In genomic region chr6:116027821-116028220, GRCh38 we compare ENCODE assay signal across 16 cellular contexts. TPM values are rescaled to one million over a fixed set of nuclear protein-coding genes. Genes with fewer than 3 reads are reported as not detected.
DNase-seq lines count a peak whose midpoint lies in the region; ATAC-seq and TF ChIP-seq lines count a peak whose summit lies in the region.
"Had no signal": no experiment of that assay in that cellular context is flagged by ENCODE, and none has a peak within 500 bp of the region (broad histone marks: within the 10 kb centered on the region; RNA-seq: fewer than 3 reads in every experiment).

No MANE protein-coding gene starts in this region.

- peak overlapping the region; percentile 74 for H3K27ac Mint-ChIP-seq in activated naive CD4-positive, alpha-beta T cell treated with anti-CD3 and anti-CD28 coated beads, Interleukin-2, amount 50 U/mL, for 24 hours

- no peaks in the 10 kb centered on the region for H3K27me3 ChIP-seq in dorsolateral prefrontal cortex
- H3K27me3 ChIP-seq: SJSA1 had no signal

- no peak overlapping the region for H3K4me3 Mint-ChIP-seq in activated naive CD4-positive, alpha-beta T cell treated with anti-CD3 and anti-CD28 coated beads, Interleukin-2, amount 50 U/mL, for 24 hours

- intact Hi-C loops in dorsolateral prefrontal cortex (cut with DNase I), result no loop called here

- no peaks in the 10 kb centered on the region for H3K9me3 Mint-ChIP-seq in activated naive CD4-positive, alpha-beta T cell treated with anti-CD3 and anti-CD28 coated beads, Interleukin-2, amount 50 U/mL, for 24 hours

- peaks cover 3% of the 10 kb centered on the region for H3K27me3 Mint-ChIP-seq in activated naive CD4-positive, alpha-beta T cell treated with anti-CD3 and anti-CD28 coated beads, Interleukin-2, amount 50 U/mL, for 24 hours

- H3K4me1 Mint-ChIP-seq in activated naive CD4-positive, alpha-beta T cell treated with anti-CD3 and anti-CD28 coated beads, Interleukin-2, amount 50 U/mL, for 24 hours, result no peaks in the 10 kb centered on the region

- no peaks in the 10 kb centered on the region for H3K36me3 Mint-ChIP-seq in activated naive CD4-positive, alpha-beta T cell treated with anti-CD3 and anti-CD28 coated beads, Interleukin-2, amount 50 U/mL, for 24 hours

- ATAC-seq in HG02642 (IDR thresholded peaks at IDR 0.05; ENCODE audit: poor library complexity, unreplicated experiment), result peak; percentile 65
- peak; percentile 69 for ATAC-seq in HG03442 (IDR thresholded peaks at IDR 0.05; ENCODE audit: unreplicated experiment)
- no peak for ATAC-seq in GM19324 (IDR thresholded peaks at IDR 0.05; ENCODE audit: low FRiP score, unreplicated experiment)
- no peak for ATAC-seq in GM21447 (IDR thresholded peaks at IDR 0.05; ENCODE audit: unreplicated experiment)

- no peak overlapping the region for H3K4me3 ChIP-seq in dorsolateral prefrontal cortex
- H3K4me3 ChIP-seq: SJSA1, thoracic aorta had no signal

- no peak overlapping the region for H3K27ac ChIP-seq in dorsolateral prefrontal cortex
- H3K27ac ChIP-seq: parathyroid adenoma, SJSA1, thoracic aorta had no signal

- TF ChIP-seq CTCF in dorsolateral prefrontal cortex (IDR thresholded peaks at IDR 0.05 in 54 of 56, conservative IDR thresholded peaks at IDR 0.05 in 2 of 56; ENCODE audit: low read depth in 1 of 56, partially characterized antibody in 56 of 56), result no peak

- DNase-seq in activated naive CD4-positive, alpha-beta T cell (lab: John Stamatoyannopoulos, UW), result no peak
- DNase-seq in HUDEP-2 (lab: John Stamatoyannopoulos, UW; ENCODE audit: unreplicated experiment in 76 of 76) (no peak), dorsolateral prefrontal cortex (no peak)
- DNase-seq: ACHN, cerebellar nuclear complex, HCEC 1CT, NCI-H2171 had no signal

RNA-seq across cellular contexts. Expression of gene FRK, which starts 32.9 kb away (rescaled TPM):
- 1 to 10 TPM in 102 of 120 experiments, under 1 TPM in 18; 0.63 to 3.4 (median 1.4) TPM for total RNA-seq in dorsolateral prefrontal cortex
- total RNA-seq: mononuclear cell had no signal

Comparison
In these comparisons a context has a peak if more than half of its experiments do, and no peak if none do; other contexts are left out.
1. ATAC-seq: peak in HG02642 (single experiment) and HG03442 (single experiment); none in GM19324 (single experiment) and GM21447 (single experiment).